In genomic region chr4:174018236-174018635, GRCh38 we compare ENCODE assay signal across 27 cellular contexts.
"Had no signal": no experiment of that assay in that cellular context is flagged by ENCODE, and none has a peak within 500 bp of the region (broad histone marks: within the 10 kb centered on the region; RNA-seq: fewer than 3 reads in every experiment).

No MANE protein-coding gene starts in this region.

- H3K4me3 ChIP-seq: left lung, lower lobe of right lung, pancreas, prostate gland, skin epidermis, stomach, testis, thyroid gland, transverse colon, upper lobe of right lung had no signal

- DNase-seq: hippocampal formation; kidney glomerular epithelial cell; left colon; left lung; lower lobe of right lung; mammary epithelial cell; mesenchymal stem cell; naive thymus-derived CD8-positive, alpha-beta T cell; nucleus accumbens; pancreas; posterior cingulate gyrus; retina; stimulated activated CD4-positive, alpha-beta T cell treated with anti-CD3 and anti-CD28 coated beads, Interleukin-1b, Interleukin-23, amount 100 ng/mL, for 48 hours; stimulated activated CD4-positive, alpha-beta T cell treated with anti-CD3 and anti-CD28 coated beads, Interleukin-2, amount 100 ng/mL, for 48 hours; stimulated activated naive B cell treated with anti-CD40 and anti-IgM and Interleukin-4, amounts not matched to agents 10 μg/mL and 1 μg/mL and 100 μg/mL, for 72 hours; stimulated activated naive CD8-positive, alpha-beta T cell treated with anti-CD3 and anti-CD28 coated beads, Interleukin-15, Interleukin-2, amounts not matched to agents 100 U/mL and 50 U/mL, for 24 hours; stomach; testis; thyroid gland; transverse colon; upper lobe of right lung had no signal

- H3K4me1 ChIP-seq: left lung, lower lobe of right lung, pancreas, prostate gland, stomach, testis, thyroid gland, transverse colon, upper lobe of right lung had no signal

- H3K36me3 ChIP-seq: left lung, lower lobe of right lung, pancreas, prostate gland, stomach, thyroid gland, transverse colon, upper lobe of right lung had no signal

- H3K27ac ChIP-seq: left lung, lower lobe of right lung, pancreas, prostate gland, skin epidermis, stomach, testis, thyroid gland, transverse colon, upper lobe of right lung had no signal

- FAIRE-seq: keratinocyte, pancreas, urothelium cell line had no signal

- ATAC-seq: left colon; left lung; lower lobe of right lung; naive thymus-derived CD8-positive, alpha-beta T cell; pancreas; right cardiac atrium; sciatic nerve; stimulated activated naive B cell treated with anti-CD40 and anti-IgM and Interleukin-4, amounts not matched to agents 10 μg/mL and 1 μg/mL and 100 μg/mL, for 72 hours; stimulated activated naive CD8-positive, alpha-beta T cell treated with anti-CD3 and anti-CD28 coated beads, Interleukin-15, Interleukin-2, amounts not matched to agents 100 U/mL and 50 U/mL, for 24 hours; upper lobe of right lung had no signal

- H3K9me3 ChIP-seq: left lung, lower lobe of right lung, pancreas, prostate gland, stomach, testis, thyroid gland, transverse colon, upper lobe of right lung had no signal

- H3K27me3 ChIP-seq: left lung, pancreas, stomach, testis, thyroid gland, transverse colon, upper lobe of right lung had no signal
